Comparison of ENCODE assay signal across 9 cellular contexts in the genomic region with DNA sequence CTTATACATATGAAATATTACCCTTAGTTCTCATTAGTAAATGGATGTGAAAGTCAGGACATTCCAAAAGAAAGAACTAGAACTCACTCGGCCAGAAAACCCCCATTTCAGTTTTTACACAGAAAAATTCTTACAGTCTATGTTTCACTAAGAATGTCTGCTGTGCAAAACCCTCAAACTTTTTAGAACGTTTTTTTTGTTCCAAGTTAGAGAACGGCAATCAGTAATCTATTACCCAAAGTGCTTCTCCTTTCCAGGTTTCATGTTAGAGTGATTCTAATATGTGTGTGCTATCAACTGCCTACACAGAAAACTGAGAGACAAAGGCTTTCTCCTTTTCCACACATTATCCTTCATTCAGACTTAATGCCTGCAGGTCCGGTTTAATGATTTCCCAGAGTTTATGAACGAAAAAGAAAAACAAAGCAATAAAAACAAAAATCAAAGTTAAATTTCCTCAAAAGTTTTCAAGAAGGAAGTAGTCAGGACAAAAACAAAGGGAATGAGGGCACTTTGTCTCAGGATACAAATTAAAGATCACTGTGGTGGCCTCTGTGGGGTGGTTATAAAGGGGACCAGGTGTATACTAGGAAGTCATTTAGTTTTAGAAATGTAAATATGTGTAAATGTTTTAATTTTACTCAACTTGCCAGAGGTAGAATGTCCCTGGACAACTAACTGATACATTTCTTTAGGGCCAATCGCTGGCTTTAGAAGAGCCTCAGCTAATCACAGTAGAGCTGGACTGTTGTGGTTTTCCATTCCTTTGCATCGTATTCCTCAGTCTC. TPM values are rescaled to one million over a fixed set of nuclear protein-coding genes. Genes with fewer than 3 reads are reported as not detected.
DNase-seq lines count a peak whose midpoint lies in the region; ATAC-seq and TF ChIP-seq lines count a peak whose summit lies in the region.
"Had no signal": no experiment of that assay in that cellular context is flagged by ENCODE, and none has a peak within 500 bp of the region (broad histone marks: within the 10 kb centered on the region; RNA-seq: fewer than 3 reads in every experiment).

No MANE protein-coding gene starts in this region.

- H3K9ac ChIP-seq in H9 (ENCODE audit: extremely low read depth, insufficient read length, low read length): no peak overlapping the region

- no peak overlapping the region for H3K27ac ChIP-seq in H9 (ENCODE audit: insufficient read length, low read depth, low read length)
- H3K27ac ChIP-seq: ascending aorta had no signal

- no peak overlapping the region for H2BK12ac ChIP-seq in H9 (ENCODE audit: insufficient read length, low read depth, low read length)

- H3K4me2 ChIP-seq in H9 (ENCODE audit: insufficient read depth, insufficient read length, low read length): peak overlapping the region; percentile 14

- TF ChIP-seq CTCF in H9 (conservative IDR thresholded peaks at IDR 0.05): no peak
- no peak for TF ChIP-seq CTCF in mesothelial cell of epicardium (IDR thresholded peaks at IDR 0.05; ENCODE audit: unreplicated experiment)
- no peak for TF ChIP-seq CTCF in foreskin fibroblast (IDR thresholded peaks at IDR 0.05; ENCODE audit: low read depth, low read length)

- H3K9me3 Mint-ChIP-seq in H9 (no peaks in the 10 kb centered on the region; a peak in 1 of 5 replicates), IgD-negative memory B cell (peaks cover 0 to 4% (median 0%) of the 10 kb centered on the region in 3 donors), mesothelial cell of epicardium (no peaks in the 10 kb centered on the region)

- no peaks in the 10 kb centered on the region; the same call in 1 of the 2 replicates for H3K4me1 ChIP-seq in H9 (ENCODE audit: insufficient read depth, low read length)
- H3K4me1 ChIP-seq: ascending aorta had no signal

- peak overlapping the region; percentile 78 to 89 (median 89); a peak in 5 of 7 replicates for H3K27ac Mint-ChIP-seq in H9
- H3K27ac Mint-ChIP-seq in IgD-negative memory B cell: peak overlapping the region; percentile 19 to 90 (median 81)
- peak overlapping the region; percentile 82 for H3K27ac Mint-ChIP-seq in mesothelial cell of epicardium

- no peak overlapping the region for H3K14ac ChIP-seq in H9 (ENCODE audit: insufficient read depth, low read length)

- peak overlapping the region; percentile 66 for H2AFZ ChIP-seq in H9 (ENCODE audit: low read length)

- H3K23me2 ChIP-seq in H9 (ENCODE audit: insufficient read length, low read depth, low read length, poor library complexity, severe bottlenecking): no peaks in the 10 kb centered on the region

- H3K4me3 ChIP-seq in foreskin fibroblast (ENCODE audit: low read depth in 1 of 2, low read length in 2 of 2): no peak overlapping the region

- no peaks in the 10 kb centered on the region for H3K9me3 ChIP-seq in H9 (ENCODE audit: control insufficient read depth, low read depth, low read length)
- H3K9me3 ChIP-seq: ascending aorta had no signal

- H4K20me1 ChIP-seq in H9 (ENCODE audit: control insufficient read depth, insufficient read depth, insufficient read length): no peaks in the 10 kb centered on the region

- no peak overlapping the region for H3K4me3 Mint-ChIP-seq in H9
- H3K4me3 Mint-ChIP-seq in IgD-negative memory B cell: peak overlapping the region; percentile 13 to 68 (median 40)
- no peak overlapping the region for H3K4me3 Mint-ChIP-seq in mesothelial cell of epicardium

- no peak overlapping the region for H3T11ph ChIP-seq in H9 (ENCODE audit: low read length)

- no peak overlapping the region for H3K4ac ChIP-seq in H9 (ENCODE audit: low read depth, low read length)

- WGBS in H9 (ENCODE audit: extremely low coverage, insufficient read length, low lambda C conversion rate): no CpG with 5 or more reads among the region's 7 CpGs

- H3K56ac ChIP-seq in H9 (ENCODE audit: insufficient read length, low read depth, low read length): no peak overlapping the region

- no peak overlapping the region for H2BK15ac ChIP-seq in H9 (ENCODE audit: low read depth, low read length)

- H3K27me3 Mint-ChIP-seq in H9 (ENCODE audit: low read depth) (no peaks in the 10 kb centered on the region), IgD-negative memory B cell (no peaks in the 10 kb centered on the region), mesothelial cell of epicardium (ENCODE audit: low read depth) (no peaks in the 10 kb centered on the region)

- H3K18ac ChIP-seq in H9 (ENCODE audit: insufficient read length, low read depth, low read length): no peak overlapping the region

- H2BK5ac ChIP-seq in H9 (ENCODE audit: insufficient read length, low read length): no peak overlapping the region

- H2BK20ac ChIP-seq in H9 (ENCODE audit: low read depth, low read length, poor library complexity, severe bottlenecking): no peak overlapping the region

- no peak overlapping the region for H4K8ac ChIP-seq in H9 (replicated peaks; ENCODE audit: insufficient read length, low read depth, low read length)

- no peaks in the 10 kb centered on the region for H3K79me2 ChIP-seq in H9 (ENCODE audit: insufficient read depth, low read length)

- H3K27me3 ChIP-seq in H9 (ENCODE audit: insufficient read depth, low read length): no peaks in the 10 kb centered on the region
- H3K27me3 ChIP-seq: ascending aorta had no signal

- H3K79me1 ChIP-seq in H9 (ENCODE audit: insufficient read depth, low read depth, low read length, poor library complexity, severe bottlenecking): no peaks in the 10 kb centered on the region

- H3K4me1 Mint-ChIP-seq in H9 (peaks cover 41 to 42% of the 10 kb centered on the region in 2 experiments), IgD-negative memory B cell (peaks cover 15 to 31% (median 24%) of the 10 kb centered on the region in 3 donors), mesothelial cell of epicardium (peaks cover 34% of the 10 kb centered on the region)

- ATAC-seq in GM18867 (IDR thresholded peaks at IDR 0.05; ENCODE audit: unreplicated experiment): peak; percentile 58

- H2AK5ac ChIP-seq in H9 (ENCODE audit: insufficient read length, low read length): no peak overlapping the region

- no peak overlapping the region for H4K5ac ChIP-seq in H9 (ENCODE audit: insufficient read length, low read depth, low read length)

- no peak overlapping the region for H2BK120ac ChIP-seq in H9 (ENCODE audit: low read depth, low read length, poor library complexity, severe bottlenecking)

- DNase-seq in H9: no peak
- no peak for DNase-seq in mesothelial cell of epicardium (ENCODE audit: low spot score in 2 of 2, unreplicated experiment in 2 of 2)
- no peak for DNase-seq in EL
- DNase-seq in NCI-H2196 treated with DMSO at 0.1 percent for 48 hours (lab: John Stamatoyannopoulos, UW; ENCODE audit: unreplicated experiment): no peak
- no peak for DNase-seq in UCSD-AML1 (lab: John Stamatoyannopoulos, UW; ENCODE audit: unreplicated experiment)
- no peak for DNase-seq in foreskin fibroblast

- no peak overlapping the region for H4K91ac ChIP-seq in H9 (ENCODE audit: insufficient read length, low read depth, low read length)

- H3K36me3 Mint-ChIP-seq in H9 (ENCODE audit: insufficient read depth in 1 of 3, low read depth in 3 of 3) (no peaks in the 10 kb centered on the region), IgD-negative memory B cell (no peaks in the 10 kb centered on the region), mesothelial cell of epicardium (no peaks in the 10 kb centered on the region)

- H3K23ac ChIP-seq in H9 (ENCODE audit: insufficient read length, low read depth, low read length): no peak overlapping the region

RNA-seq across cellular contexts. Expression of a gene that starts 11.4 kb away (rescaled TPM):
- total RNA-seq in H9 (2021) (32.0 and 36.8 TPM in 2 replicates), mesothelial cell of epicardium (118 to 130 TPM (median 123 TPM) in 3 replicates)
- polyA plus RNA-seq in IgD-negative memory B cell: 2.9 TPM

Comparison
In these comparisons a context has a peak if more than half of its experiments do, and no peak if none do; other contexts are left out.
1. H3K4me3 Mint-ChIP-seq: peak in IgD-negative memory B cell (4 of 4); none in H9 (0 of 2) and mesothelial cell of epicardium (single experiment).
2. Peak in every context shown above with its lines, with median percentiles within 50 percentile points of each other: H3K27ac Mint-ChIP-seq.